ENCODE assay signal across 8 cellular contexts in genomic region chr16:2519711-2520080, GRCh38. TPM values are rescaled to one million over a fixed set of nuclear protein-coding genes. Genes with fewer than 3 reads are reported as not detected.
A peak's percentile ranks its signal among the peaks of the same experiment; 100 is the strongest.
DNase-seq lines count a peak whose midpoint lies in the region; ATAC-seq and TF ChIP-seq lines count a peak whose summit lies in the region.

No MANE protein-coding gene starts in this region.

- H3K27ac ChIP-seq in angular gyrus (ENCODE audit: low read depth, low read length) = peak overlapping the region; percentile 70
- peak overlapping the region; percentile 54 to 80 (median 56) for H3K27ac ChIP-seq in right lobe of liver
- H3K27ac ChIP-seq in thoracic aorta = peak overlapping the region; percentile 74 to 76

- no peak for DNase-seq in T-helper 2 cell treated with Interferon-gamma antibody and Interleukin-4, amounts not matched to agents 5 μg/mL and 100 μg/mL, for 36 hours (ENCODE audit: low spot score)
- no peak for DNase-seq in T-helper 2 cell
- DNase-seq in right lobe of liver = peak in 1 of 3 donors; percentile 68
- DNase-seq in thoracic aorta (ENCODE audit: low spot score) = no peak
- no peak for DNase-seq in cerebellum (ENCODE audit: low spot score)
- no peak for DNase-seq in AG20443 (ENCODE audit: low spot score)

- peaks cover 0 to 8% (median 0%) of the 10 kb centered on the region in 4 donors for H3K36me3 ChIP-seq in right lobe of liver
- peaks cover 6% of the 10 kb centered on the region for H3K36me3 ChIP-seq in thoracic aorta

- H3K4me3 ChIP-seq in right lobe of liver (peak overlapping the region; percentile 49 to 73 (median 59)), thoracic aorta (peak overlapping the region; percentile 70)

- no peaks in the 10 kb centered on the region for H3K27me3 Mint-ChIP-seq in T-helper 2 cell treated with Interferon-gamma antibody and Interleukin-4, amounts not matched to agents 5 μg/mL and 100 μg/mL, for 36 hours (ENCODE audit: low read depth)

- peaks cover 0 to 73% (median 40%) of the 10 kb centered on the region in 4 donors for H3K4me1 ChIP-seq in right lobe of liver
- H3K4me1 ChIP-seq in thoracic aorta (ENCODE audit: control insufficient read depth in 1 of 2, low read depth in 2 of 2) = peaks cover 43 to 63% of the 10 kb centered on the region in 2 donors

- H3K9me3 Mint-ChIP-seq in T-helper 2 cell treated with Interferon-gamma antibody and Interleukin-4, amounts not matched to agents 5 μg/mL and 100 μg/mL, for 36 hours = no peaks in the 10 kb centered on the region

- H3K27me3 ChIP-seq in right lobe of liver (no peaks in the 10 kb centered on the region), thoracic aorta (replicated peaks; ENCODE audit: insufficient read depth) (no peaks in the 10 kb centered on the region)

- TF ChIP-seq CTCF in right lobe of liver (IDR thresholded peaks at IDR 0.05) (no peak), thoracic aorta (IDR thresholded peaks at IDR 0.05) (no peak)

- ATAC-seq in right lobe of liver (no peak), thoracic aorta (ENCODE audit: insufficient number of reproducible peaks, low FRiP score, low read depth) (no peak), GM21786 (IDR thresholded peaks at IDR 0.05; ENCODE audit: unreplicated experiment) (no peak)

- intact Hi-C loops in right lobe of liver (cut with DNase I) = no loop called here

- peak overlapping the region; percentile 74 for H3K4me3 Mint-ChIP-seq in T-helper 2 cell treated with Interferon-gamma antibody and Interleukin-4, amounts not matched to agents 5 μg/mL and 100 μg/mL, for 36 hours

- TF ChIP-seq POLR2A in right lobe of liver (IDR thresholded peaks at IDR 0.05) = no peak

- WGBS in right lobe of liver (ENCODE audit: insufficient coverage, low coverage, low lambda C conversion rate, missing lambda C conversion rate) = 51% methylated on average over 20 of the region's 22 CpGs

- H3K9me3 ChIP-seq in right lobe of liver (no peaks in the 10 kb centered on the region), thoracic aorta (no peaks in the 10 kb centered on the region)

- H3K27ac Mint-ChIP-seq in T-helper 2 cell treated with Interferon-gamma antibody and Interleukin-4, amounts not matched to agents 5 μg/mL and 100 μg/mL, for 36 hours = peak overlapping the region; percentile 92

- peaks cover 29% of the 10 kb centered on the region for H3K4me1 Mint-ChIP-seq in T-helper 2 cell treated with Interferon-gamma antibody and Interleukin-4, amounts not matched to agents 5 μg/mL and 100 μg/mL, for 36 hours (ENCODE audit: low read depth)

- H3K36me3 Mint-ChIP-seq in T-helper 2 cell treated with Interferon-gamma antibody and Interleukin-4, amounts not matched to agents 5 μg/mL and 100 μg/mL, for 36 hours (ENCODE audit: low read depth) = peaks cover 26% of the 10 kb centered on the region

RNA-seq across cellular contexts. Expression of gene AMDHD2, which starts 0.5 kb away (rescaled TPM):
- total RNA-seq in right lobe of liver = 10 to 100 TPM; 12.3 to 24.9 (median 21.4) TPM
- total RNA-seq in thoracic aorta = 10 to 100 TPM; 42.6 to 67.0 TPM
- total RNA-seq in cerebellum = 22.3 TPM

RNA-seq across cellular contexts. Expression of gene ATP6V0C, which starts 5.9 kb away (rescaled TPM):
- total RNA-seq in right lobe of liver = 100 to 1,000 TPM in 1 of 6 experiments, 10 to 100 TPM in 5; 71.5 to 100 (median 79.4) TPM
- total RNA-seq in thoracic aorta = 10 to 100 TPM; 42.5 to 51.3 TPM
- total RNA-seq in cerebellum = 23.9 TPM

RNA-seq across cellular contexts. Expression of gene CEMP1, which starts 11.5 kb away (rescaled TPM):
- under 1 TPM in 2 of 6 experiments, not detected in 4; 0.22 to 0.29 TPM for total RNA-seq in right lobe of liver
- total RNA-seq in thoracic aorta = under 1 TPM in 1 of 2 donors, not detected in 1; 0.63 TPM
- total RNA-seq in cerebellum = not detected

RNA-seq across cellular contexts. Expression of gene PDPK1, which starts 18.1 kb away (rescaled TPM):
- total RNA-seq in right lobe of liver (10 to 100 TPM; 20.7 to 28.3 (median 24.5) TPM), thoracic aorta (10 to 100 TPM; 31.9 to 44.3 TPM), cerebellum (29.7 TPM)

RNA-seq across cellular contexts. Expression of gene TBC1D24, which starts 44.8 kb away (rescaled TPM):
- total RNA-seq in right lobe of liver (10 to 100 TPM; 14.9 to 22.7 (median 17.5) TPM), thoracic aorta (10 to 100 TPM; 14.5 to 15.0 TPM), cerebellum (30.4 TPM)
